ENCODE assay signal across 2 cellular contexts in genomic region chr14:61614693-61615092, GRCh38.
TF ChIP-seq lines count a peak whose summit lies in the region.

No MANE protein-coding gene starts in this region.

TF ChIP-seq in IMR-90, 13 proteins besides CTCF, POLR2A, EP300 and RAD21:
- TF ChIP-seq MXI1 (IDR thresholded peaks at IDR 0.05; ENCODE audit: borderline replicate concordance, low read depth, low read length) (no peak), RFX5 (IDR thresholded peaks at IDR 0.05; ENCODE audit: low read depth, low read length) (no peak), CEBPB (IDR thresholded peaks at IDR 0.05; ENCODE audit: low read depth, low read length) (no peak), NFE2L2 (IDR thresholded peaks at IDR 0.05; ENCODE audit: low read depth, low read length) (no peak), SMC3 (IDR thresholded peaks at IDR 0.05; ENCODE audit: low read depth, low read length) (no peak), CHD1 (IDR thresholded peaks at IDR 0.05; ENCODE audit: low read depth, low read length) (no peak), RCOR1 (IDR thresholded peaks at IDR 0.05; ENCODE audit: insufficient replicate concordance, low read length) (no peak), BHLHE40 (IDR thresholded peaks at IDR 0.05; ENCODE audit: low read depth, low read length) (no peak), MAFK (IDR thresholded peaks at IDR 0.05; ENCODE audit: low read depth, low read length) (no peak), USF2 (IDR thresholded peaks at IDR 0.05; ENCODE audit: low read depth, low read length) (no peak), MAZ (IDR thresholded peaks at IDR 0.05; ENCODE audit: borderline replicate concordance, low read depth, low read length) (no peak), FOS (IDR thresholded peaks at IDR 0.05; ENCODE audit: low read depth, low read length) (no peak)
- TF ChIP-seq, protein P1, sequence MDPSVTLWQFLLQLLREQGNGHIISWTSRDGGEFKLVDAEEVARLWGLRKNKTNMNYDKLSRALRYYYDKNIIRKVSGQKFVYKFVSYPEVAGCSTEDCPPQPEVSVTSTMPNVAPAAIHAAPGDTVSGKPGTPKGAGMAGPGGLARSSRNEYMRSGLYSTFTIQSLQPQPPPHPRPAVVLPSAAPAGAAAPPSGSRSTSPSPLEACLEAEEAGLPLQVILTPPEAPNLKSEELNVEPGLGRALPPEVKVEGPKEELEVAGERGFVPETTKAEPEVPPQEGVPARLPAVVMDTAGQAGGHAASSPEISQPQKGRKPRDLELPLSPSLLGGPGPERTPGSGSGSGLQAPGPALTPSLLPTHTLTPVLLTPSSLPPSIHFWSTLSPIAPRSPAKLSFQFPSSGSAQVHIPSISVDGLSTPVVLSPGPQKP (IDR thresholded peaks at IDR 0.05; ENCODE audit: borderline replicate concordance, low read depth, low read length): no peak

TF ChIP-seq in H1, 55 proteins besides CTCF, POLR2A, EP300 and RAD21:
- no peak for TF ChIP-seq BRCA1 (IDR thresholded peaks at IDR 0.05; ENCODE audit: low read depth, low read length)
- no peak for TF ChIP-seq NANOG (IDR thresholded peaks at IDR 0.05; ENCODE audit: insufficient read depth, low read depth, low read length, poor library complexity, severe bottlenecking)
- no peak for TF ChIP-seq KDM5A (IDR thresholded peaks at IDR 0.05; ENCODE audit: low read length)
- TF ChIP-seq YY1 (IDR thresholded peaks at IDR 0.05; ENCODE audit: low read depth, low read length): no peak
- TF ChIP-seq HDAC2 (IDR thresholded peaks at IDR 0.05; ENCODE audit: borderline replicate concordance in 1 of 2, low read depth in 2 of 2, low read length in 2 of 2): no peak
- TF ChIP-seq, protein P2, sequence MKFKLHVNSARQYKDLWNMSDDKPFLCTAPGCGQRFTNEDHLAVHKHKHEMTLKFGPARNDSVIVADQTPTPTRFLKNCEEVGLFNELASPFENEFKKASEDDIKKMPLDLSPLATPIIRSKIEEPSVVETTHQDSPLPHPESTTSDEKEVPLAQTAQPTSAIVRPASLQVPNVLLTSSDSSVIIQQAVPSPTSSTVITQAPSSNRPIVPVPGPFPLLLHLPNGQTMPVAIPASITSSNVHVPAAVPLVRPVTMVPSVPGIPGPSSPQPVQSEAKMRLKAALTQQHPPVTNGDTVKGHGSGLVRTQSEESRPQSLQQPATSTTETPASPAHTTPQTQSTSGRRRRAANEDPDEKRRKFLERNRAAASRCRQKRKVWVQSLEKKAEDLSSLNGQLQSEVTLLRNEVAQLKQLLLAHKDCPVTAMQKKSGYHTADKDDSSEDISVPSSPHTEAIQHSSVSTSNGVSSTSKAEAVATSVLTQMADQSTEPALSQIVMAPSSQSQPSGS (IDR thresholded peaks at IDR 0.05; ENCODE audit: low read length): no peak
- TF ChIP-seq JUND (IDR thresholded peaks at IDR 0.05; ENCODE audit: low read length): no peak
- no peak for TF ChIP-seq SP2 (IDR thresholded peaks at IDR 0.05; ENCODE audit: low read length)
- no peak for TF ChIP-seq ZNF274 (IDR thresholded peaks at IDR 0.05; ENCODE audit: borderline replicate concordance, extremely low read depth, low read length)
- TF ChIP-seq POLR2AphosphoS5 (IDR thresholded peaks at IDR 0.05; ENCODE audit: low read depth, low read length): no peak
- TF ChIP-seq CTBP2 (IDR thresholded peaks at IDR 0.05; ENCODE audit: borderline replicate concordance, insufficient read depth, insufficient read length, low read length): no peak
